ENCODE assay signal across 1 cellular context in the genomic region with DNA sequence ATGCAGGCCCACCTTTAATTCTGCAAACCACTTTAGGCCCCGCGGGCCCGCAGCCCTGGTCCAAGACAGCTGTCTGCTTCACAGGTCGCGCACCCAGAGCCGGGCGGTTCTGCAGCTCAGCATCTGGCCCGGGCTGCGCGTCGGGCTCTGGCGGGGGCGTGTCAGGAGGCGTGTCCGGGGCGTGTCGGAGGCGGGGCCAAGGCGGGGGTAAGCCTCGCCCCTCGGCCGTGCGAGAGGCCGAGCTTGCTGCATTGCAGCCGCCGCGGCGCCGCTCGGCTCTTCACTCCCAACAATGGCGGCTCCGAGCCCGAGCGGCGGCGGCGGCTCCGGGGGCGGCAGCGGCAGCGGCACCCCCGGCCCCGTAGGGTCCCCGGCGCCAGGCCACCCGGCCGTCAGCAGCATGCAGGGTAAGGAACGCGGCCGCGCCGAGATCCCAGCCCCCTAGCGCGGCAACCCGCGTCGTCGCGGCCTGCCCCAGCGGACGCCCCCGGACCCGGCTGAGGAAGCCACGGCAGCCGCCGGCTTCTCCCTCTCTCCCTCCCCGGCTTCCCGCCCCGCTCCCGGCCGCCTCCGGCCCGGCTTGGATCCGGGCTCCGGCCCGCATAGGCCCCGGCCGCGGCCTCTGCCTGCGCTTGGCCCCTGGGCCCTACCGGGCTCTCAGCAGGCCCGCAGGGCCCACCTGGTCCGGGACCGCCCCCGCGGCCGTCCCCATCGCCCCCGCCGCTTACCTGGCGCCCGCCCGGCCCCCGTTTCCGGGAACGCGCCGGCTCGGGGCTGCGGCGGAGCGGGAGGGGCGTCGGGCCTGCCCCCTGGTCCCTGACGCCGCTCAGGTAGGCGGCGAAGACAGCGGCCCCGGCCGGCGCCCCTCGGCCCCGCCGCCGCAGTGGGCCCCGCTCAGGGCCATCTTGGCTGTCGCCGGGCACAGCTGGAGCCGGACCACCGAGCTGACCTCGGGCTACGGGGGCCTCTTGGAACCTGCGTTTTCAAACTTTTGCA.
A peak's percentile ranks its signal among the peaks of the same experiment; 100 is the strongest.
TF ChIP-seq lines count a peak whose summit lies in the region.

A gene (plus strand): TSS at position 283 of the 996 bp plus-strand sequence. CDS start 10 bp downstream, at position 293.

TF ChIP-seq in IMR-90, 13 proteins besides CTCF, POLR2A, EP300 and RAD21 (continued from another document):
- TF ChIP-seq MAZ (IDR thresholded peaks at IDR 0.05; ENCODE audit: borderline replicate concordance, low read depth, low read length) (peak; percentile 82; the same call in 1 of the 2 replicates), SMC3 (IDR thresholded peaks at IDR 0.05; ENCODE audit: low read depth, low read length) (no peak), CHD1 (IDR thresholded peaks at IDR 0.05; ENCODE audit: low read depth, low read length) (no peak), RFX5 (IDR thresholded peaks at IDR 0.05; ENCODE audit: low read depth, low read length) (no peak), MXI1 (IDR thresholded peaks at IDR 0.05; ENCODE audit: borderline replicate concordance, low read depth, low read length) (peak; percentile 67; the same call in 1 of the 2 replicates), MAFK (IDR thresholded peaks at IDR 0.05; ENCODE audit: low read depth, low read length) (no peak)
